In genomic region chr11:61042961-61043540, GRCh38 we compare ENCODE assay signal across 9 cellular contexts. TPM values are rescaled to one million over a fixed set of nuclear protein-coding genes. Genes with fewer than 3 reads are reported as not detected.
DNase-seq lines count a peak whose midpoint lies in the region; ATAC-seq and TF ChIP-seq lines count a peak whose summit lies in the region.
"Had no signal": no experiment of that assay in that cellular context is flagged by ENCODE, and none has a peak within 500 bp of the region (broad histone marks: within the 10 kb centered on the region; RNA-seq: fewer than 3 reads in every experiment).

No MANE protein-coding gene starts in this region.

- H3K36me3 Mint-ChIP-seq in glutamatergic neuron (ENCODE audit: unreplicated experiment), result no peaks in the 10 kb centered on the region

- ATAC-seq in GM19351 (IDR thresholded peaks at IDR 0.05; ENCODE audit: unreplicated experiment) (peak; percentile 47), psoas muscle (no peak), foreskin keratinocyte (no peak)

- intact Hi-C loops in psoas muscle (cut with DNase I), result no loop called here

- no peak overlapping the region for H3K4me3 ChIP-seq in BLaER1 treated with 17β-estradiol and CSF1 and Interleukin-3, amounts not matched to agents 10 nM and 100 nM
- H3K4me3 ChIP-seq in psoas muscle, result no peak overlapping the region

- TF ChIP-seq CTCF in glutamatergic neuron (IDR thresholded peaks at IDR 0.05; ENCODE audit: partially characterized antibody, unreplicated experiment) (no peak), psoas muscle (IDR thresholded peaks at IDR 0.05) (no peak), foreskin keratinocyte (conservative IDR thresholded peaks at IDR 0.05) (no peak)

- H3K9me3 Mint-ChIP-seq in glutamatergic neuron (ENCODE audit: unreplicated experiment), result no peaks in the 10 kb centered on the region

- no peak overlapping the region for H3K27ac ChIP-seq in BLaER1 treated with 17β-estradiol and CSF1 and Interleukin-3, amounts not matched to agents 10 nM and 100 nM
- no peak overlapping the region for H3K27ac ChIP-seq in psoas muscle
- H3K27ac ChIP-seq in foreskin keratinocyte, result no peak overlapping the region

- peaks cover 26% of the 10 kb centered on the region for H3K4me1 Mint-ChIP-seq in glutamatergic neuron (ENCODE audit: low read depth, unreplicated experiment)

- H3K4me1 ChIP-seq in BLaER1 treated with 17β-estradiol and CSF1 and Interleukin-3, amounts not matched to agents 10 nM and 100 nM, result peaks cover 30 to 46% (median 39%) of the 10 kb centered on the region in 10 experiments
- H3K4me1 ChIP-seq in psoas muscle (no peaks in the 10 kb centered on the region), foreskin keratinocyte (peaks cover 1% of the 10 kb centered on the region)

- no peaks in the 10 kb centered on the region for H3K36me3 ChIP-seq in BLaER1 treated with 17β-estradiol and CSF1 and Interleukin-3, amounts not matched to agents 10 nM and 100 nM
- no peaks in the 10 kb centered on the region for H3K36me3 ChIP-seq in psoas muscle (ENCODE audit: insufficient read depth in 1 of 2, low read depth in 1 of 2)

- peaks cover 4% of the 10 kb centered on the region for H3K27me3 Mint-ChIP-seq in glutamatergic neuron (ENCODE audit: unreplicated experiment)

- peak overlapping the region in 10 of 11 experiments; percentile 1 to 90 (median 86); a peak in 17 of 22 replicates for H3K4me2 ChIP-seq in BLaER1 treated with 17β-estradiol and CSF1 and Interleukin-3, amounts not matched to agents 10 nM and 100 nM

- no peaks in the 10 kb centered on the region for H3K27me3 ChIP-seq in BLaER1 treated with 17β-estradiol and CSF1 and Interleukin-3, amounts not matched to agents 10 nM and 100 nM
- no peaks in the 10 kb centered on the region for H3K27me3 ChIP-seq in psoas muscle (ENCODE audit: insufficient read depth in 3 of 3, low read length in 2 of 3)
- H3K27me3 ChIP-seq in foreskin keratinocyte, result peaks cover 8% of the 10 kb centered on the region

- H3K27ac Mint-ChIP-seq in glutamatergic neuron (ENCODE audit: unreplicated experiment), result peak overlapping the region; percentile 74

- H3K4me3 Mint-ChIP-seq in glutamatergic neuron (ENCODE audit: unreplicated experiment), result peak overlapping the region; percentile 22

- WGBS in psoas muscle, 3 donors, result 92 to 95% (median 93%) methylated on average over 14 of the region's 14 CpGs

- H4K20me1 ChIP-seq in BLaER1 treated with 17β-estradiol and CSF1 and Interleukin-3, amounts not matched to agents 10 nM and 100 nM, result no peaks in the 10 kb centered on the region

- peak; percentile 75 for DNase-seq in SHP77 treated with DMSO at 0.1 percent for 48 hours (lab: John Stamatoyannopoulos, UW)
- DNase-seq in glutamatergic neuron, result no peak
- DNase-seq in psoas muscle, result no peak
- DNase-seq in AML-193 (lab: John Stamatoyannopoulos, UW), result no peak
- DNase-seq in foreskin keratinocyte, result no peak
- no peak for DNase-seq in NCI-H510A treated with DMSO at 0.1 percent for 48 hours (lab: John Stamatoyannopoulos, UW)

- H3K9ac ChIP-seq in BLaER1 treated with 17β-estradiol and CSF1 and Interleukin-3, amounts not matched to agents 10 nM and 100 nM, result no peak overlapping the region

- H3K9me3 ChIP-seq in BLaER1 treated with 17β-estradiol and CSF1 and Interleukin-3, amounts not matched to agents 10 nM and 100 nM (replicated peaks in 1 of 11), result no peaks in the 10 kb centered on the region
- H3K9me3 ChIP-seq in psoas muscle, result no peaks in the 10 kb centered on the region

RNA-seq across cellular contexts. Expression of gene CD5, which starts 59.2 kb away (rescaled TPM):
- total RNA-seq in glutamatergic neuron (ENCODE audit: unreplicated experiment) (not detected), psoas muscle (under 1 TPM in 3 of 4 donors, not detected in 1; 0.08 to 0.17 (median 0.17) TPM), foreskin keratinocyte (not detected in 2 replicates)
- polyA plus RNA-seq in psoas muscle (under 1 TPM in 2 of 3 donors, not detected in 1; 0.04 to 0.05 TPM), foreskin keratinocyte (not detected in 2 replicates)
- total RNA-seq: epithelial cell of proximal tubule had no signal
